In the genomic region with DNA sequence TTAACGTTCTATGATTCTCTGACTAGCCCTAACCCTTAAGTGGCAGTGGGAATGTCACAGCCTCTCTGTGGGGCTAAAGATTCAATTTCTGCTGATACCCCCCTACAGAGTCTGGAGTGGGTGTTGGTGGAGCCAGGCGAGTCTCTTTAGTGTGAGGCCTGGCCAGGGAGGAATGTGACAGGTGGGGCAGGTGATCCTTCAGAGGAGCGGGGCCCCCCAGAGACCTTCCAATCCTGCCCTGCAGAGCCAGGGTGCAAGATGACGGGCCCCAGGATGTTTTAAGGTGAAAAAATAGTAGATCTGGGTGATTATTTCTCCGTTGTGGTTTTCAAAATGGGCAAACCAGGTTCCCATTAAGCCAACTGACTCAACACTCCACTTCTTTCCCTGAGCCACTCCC, we compare ENCODE assay signal across 18 cellular contexts.
"Had no signal": no experiment of that assay in that cellular context is flagged by ENCODE, and none has a peak within 500 bp of the region (broad histone marks: within the 10 kb centered on the region; RNA-seq: fewer than 3 reads in every experiment).

No MANE protein-coding gene starts in this region.

- H3K9me3 Mint-ChIP-seq: activated naive CD4-positive, alpha-beta T cell treated with anti-CD3 and anti-CD28 coated beads, Interleukin-2, amount 10 ng/mL, durations not matched to agents 7 days and 5 days; activated T-helper 2 cell treated with anti-CD3 and anti-CD28 coated beads, Interferon-gamma antibody, Interleukin-2, Interleukin-4, amounts not matched to agents 10 μg/mL and 5 μg/mL and 100 μg/mL, durations not matched to agents 14 hours and 24 hours and 36 hours; naive thymus-derived CD8-positive, alpha-beta T cell had no signal

- H3K9me3 ChIP-seq: adrenal gland, left ventricle myocardium inferior, pancreas, sigmoid colon, tibial nerve, vagina had no signal

- H3K36me3 Mint-ChIP-seq: activated naive CD4-positive, alpha-beta T cell treated with anti-CD3 and anti-CD28 coated beads, Interleukin-2, amount 10 ng/mL, durations not matched to agents 7 days and 5 days had no signal

- H3K4me1 ChIP-seq: adrenal gland, sigmoid colon, tibial nerve, vagina had no signal

- DNase-seq: activated CD4-positive, alpha-beta T cell treated with anti-CD3 and anti-CD28 coated beads for 1 hour; activated CD4-positive, alpha-beta T cell treated with anti-CD3 and anti-CD28 coated beads, Interleukin-2, amount 50 U/mL, for 48 hours; activated naive CD4-positive, alpha-beta T cell treated with anti-CD3 and anti-CD28 coated beads, Interleukin-2, amount 10 ng/mL, durations not matched to agents 7 days and 5 days; cerebellar nuclear complex; effector CD4-positive, alpha-beta T cell; left ventricle myocardium inferior; mammary epithelial cell; naive thymus-derived CD8-positive, alpha-beta T cell; sigmoid colon; stimulated activated CD4-positive, alpha-beta T cell treated with anti-CD3 and anti-CD28 coated beads, Interleukin-4, amount 100 ng/mL, for 4 hours; stimulated activated naive CD8-positive, alpha-beta T cell treated with anti-CD3 and anti-CD28 coated beads, Interleukin-15, Interleukin-2, amounts not matched to agents 100 U/mL and 50 U/mL, for 24 hours; T-helper 17 cell had no signal

- H3K4me1 Mint-ChIP-seq: T-helper 17 cell had no signal

- H3K4me3 Mint-ChIP-seq: activated naive CD4-positive, alpha-beta T cell treated with anti-CD3 and anti-CD28 coated beads, Interleukin-2, amount 10 ng/mL, durations not matched to agents 7 days and 5 days; naive thymus-derived CD8-positive, alpha-beta T cell; T-helper 17 cell had no signal

- H3K36me3 ChIP-seq: adrenal gland, left ventricle myocardium inferior, pancreas, sigmoid colon, tibial nerve, vagina had no signal

- H3K27ac ChIP-seq: adrenal gland, left ventricle myocardium inferior, pancreas, sigmoid colon, tibial nerve, vagina, VCaP had no signal

- H3K27me3 Mint-ChIP-seq: activated naive CD4-positive, alpha-beta T cell treated with anti-CD3 and anti-CD28 coated beads, Interleukin-2, amount 10 ng/mL, durations not matched to agents 7 days and 5 days; naive thymus-derived CD8-positive, alpha-beta T cell; T-helper 17 cell had no signal

- H3K27me3 ChIP-seq: adrenal gland, pancreas, sigmoid colon, tibial nerve, vagina had no signal

- H3K27ac Mint-ChIP-seq: activated naive CD4-positive, alpha-beta T cell treated with anti-CD3 and anti-CD28 coated beads, Interleukin-2, amount 10 ng/mL, durations not matched to agents 7 days and 5 days; activated T-helper 2 cell treated with anti-CD3 and anti-CD28 coated beads, Interferon-gamma antibody, Interleukin-2, Interleukin-4, amounts not matched to agents 10 μg/mL and 5 μg/mL and 100 μg/mL, durations not matched to agents 14 hours and 24 hours and 36 hours; T-helper 17 cell had no signal

- ATAC-seq: naive thymus-derived CD8-positive, alpha-beta T cell; pancreas; stimulated activated naive CD8-positive, alpha-beta T cell treated with anti-CD3 and anti-CD28 coated beads, Interleukin-15, Interleukin-2, amounts not matched to agents 100 U/mL and 50 U/mL, for 24 hours; T-helper 17 cell had no signal

- H3K4me3 ChIP-seq: adrenal gland, left ventricle myocardium inferior, pancreas, sigmoid colon, tibial nerve, vagina had no signal
